Comparison of ENCODE assay signal across 1 cellular context in the genomic region with DNA sequence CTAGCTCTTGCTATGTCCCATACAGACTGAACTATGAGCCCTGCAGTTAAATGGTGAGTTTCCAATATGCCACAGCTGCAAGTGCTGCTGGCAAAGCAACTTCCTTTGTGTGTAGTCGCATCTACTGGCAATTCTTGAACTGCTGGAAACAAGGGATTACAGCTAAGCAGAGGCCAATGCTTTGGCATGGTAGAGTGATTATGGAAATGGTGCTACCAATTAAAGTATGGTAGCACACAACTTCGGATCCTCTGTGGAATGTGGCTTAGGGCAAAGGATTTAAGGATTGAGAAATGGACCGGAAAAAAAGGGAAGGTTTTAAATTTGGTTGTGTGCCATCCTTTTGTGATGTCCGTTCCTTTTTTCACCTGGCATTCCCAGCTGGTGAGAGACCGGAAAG.
TF ChIP-seq lines count a peak whose summit lies in the region.

No MANE protein-coding gene starts in this region.

TF ChIP-seq in IMR-90, 13 proteins besides CTCF, POLR2A, EP300 and RAD21 (continued from another document):
- TF ChIP-seq NFE2L2 (IDR thresholded peaks at IDR 0.05; ENCODE audit: low read depth, low read length) (no peak), FOS (IDR thresholded peaks at IDR 0.05; ENCODE audit: low read depth, low read length) (no peak), CEBPB (IDR thresholded peaks at IDR 0.05; ENCODE audit: low read depth, low read length) (no peak), RCOR1 (IDR thresholded peaks at IDR 0.05; ENCODE audit: insufficient replicate concordance, low read length) (no peak), CHD1 (IDR thresholded peaks at IDR 0.05; ENCODE audit: low read depth, low read length) (no peak), MXI1 (IDR thresholded peaks at IDR 0.05; ENCODE audit: borderline replicate concordance, low read depth, low read length) (no peak), RFX5 (IDR thresholded peaks at IDR 0.05; ENCODE audit: low read depth, low read length) (no peak), MAFK (IDR thresholded peaks at IDR 0.05; ENCODE audit: low read depth, low read length) (no peak), SMC3 (IDR thresholded peaks at IDR 0.05; ENCODE audit: low read depth, low read length) (no peak), MAZ (IDR thresholded peaks at IDR 0.05; ENCODE audit: borderline replicate concordance, low read depth, low read length) (no peak)
- TF ChIP-seq, protein P1, sequence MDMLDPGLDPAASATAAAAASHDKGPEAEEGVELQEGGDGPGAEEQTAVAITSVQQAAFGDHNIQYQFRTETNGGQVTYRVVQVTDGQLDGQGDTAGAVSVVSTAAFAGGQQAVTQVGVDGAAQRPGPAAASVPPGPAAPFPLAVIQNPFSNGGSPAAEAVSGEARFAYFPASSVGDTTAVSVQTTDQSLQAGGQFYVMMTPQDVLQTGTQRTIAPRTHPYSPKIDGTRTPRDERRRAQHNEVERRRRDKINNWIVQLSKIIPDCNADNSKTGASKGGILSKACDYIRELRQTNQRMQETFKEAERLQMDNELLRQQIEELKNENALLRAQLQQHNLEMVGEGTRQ (IDR thresholded peaks at IDR 0.05; ENCODE audit: low read depth, low read length): no peak
- TF ChIP-seq, protein P2, sequence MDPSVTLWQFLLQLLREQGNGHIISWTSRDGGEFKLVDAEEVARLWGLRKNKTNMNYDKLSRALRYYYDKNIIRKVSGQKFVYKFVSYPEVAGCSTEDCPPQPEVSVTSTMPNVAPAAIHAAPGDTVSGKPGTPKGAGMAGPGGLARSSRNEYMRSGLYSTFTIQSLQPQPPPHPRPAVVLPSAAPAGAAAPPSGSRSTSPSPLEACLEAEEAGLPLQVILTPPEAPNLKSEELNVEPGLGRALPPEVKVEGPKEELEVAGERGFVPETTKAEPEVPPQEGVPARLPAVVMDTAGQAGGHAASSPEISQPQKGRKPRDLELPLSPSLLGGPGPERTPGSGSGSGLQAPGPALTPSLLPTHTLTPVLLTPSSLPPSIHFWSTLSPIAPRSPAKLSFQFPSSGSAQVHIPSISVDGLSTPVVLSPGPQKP (IDR thresholded peaks at IDR 0.05; ENCODE audit: borderline replicate concordance, low read depth, low read length): no peak
